ENCODE assay signal across 8 cellular contexts in the genomic region with DNA sequence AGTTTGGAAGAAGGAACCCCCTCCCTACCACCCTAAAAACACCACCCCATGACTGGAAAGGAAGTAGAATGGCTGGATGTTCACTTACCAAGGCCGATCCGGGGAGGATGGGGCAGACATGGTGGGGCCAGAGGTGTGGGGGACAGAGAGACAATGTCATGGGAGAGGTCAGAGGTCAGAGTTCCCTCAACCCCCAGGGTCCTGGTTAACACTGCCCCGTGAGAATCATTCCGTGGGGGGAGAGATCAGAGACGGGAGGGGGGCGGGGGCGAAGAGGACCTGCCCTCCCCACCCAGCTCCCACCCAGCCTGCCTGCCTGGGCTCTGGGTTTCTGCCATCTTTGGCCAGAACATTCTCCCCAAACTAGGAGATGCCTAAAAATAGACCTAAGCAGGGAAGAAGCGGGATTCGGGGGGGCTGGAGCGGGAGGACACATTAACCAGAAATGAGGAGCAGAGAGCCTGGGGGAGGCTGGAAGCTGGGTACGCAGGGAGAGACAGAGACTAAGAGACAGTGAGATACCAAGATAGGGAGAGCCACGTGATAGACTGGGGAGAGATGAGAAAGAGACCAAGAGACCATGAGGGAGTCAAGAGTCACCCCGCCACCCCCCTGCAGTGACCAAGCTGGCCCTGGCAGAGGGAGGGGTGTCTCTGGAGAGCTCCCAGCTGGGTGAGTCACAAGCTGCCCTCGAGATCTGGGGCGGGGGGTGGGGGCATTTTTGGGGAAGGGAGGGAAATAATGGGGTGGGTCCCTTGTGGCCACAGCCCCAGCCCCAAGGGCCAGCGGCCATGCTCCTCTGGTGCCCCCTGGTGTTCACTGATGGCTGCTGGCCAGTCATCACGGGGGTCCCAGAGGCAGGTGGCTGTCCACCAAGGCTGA. TPM values are rescaled to one million over a fixed set of nuclear protein-coding genes. Genes with fewer than 3 reads are reported as not detected.
DNase-seq lines count a peak whose midpoint lies in the region; ATAC-seq and TF ChIP-seq lines count a peak whose summit lies in the region.

No MANE protein-coding gene starts in this region.

- TF ChIP-seq POLR2A in NB4 (IDR thresholded peaks at IDR 0.05; ENCODE audit: extremely low read depth, insufficient read length) = no peak
- no peak for TF ChIP-seq POLR2A in transverse colon (IDR thresholded peaks at IDR 0.05)

- H3K9me3 ChIP-seq in fibroblast of lung (ENCODE audit: control insufficient read depth, insufficient read depth, low read depth, low read length) (no peaks in the 10 kb centered on the region), transverse colon (no peaks in the 10 kb centered on the region)

- H3K4me3 ChIP-seq in NB4 (ENCODE audit: low read depth, low read length) = no peak overlapping the region
- H3K4me3 ChIP-seq in fibroblast of lung (replicated peaks in 1 of 4; ENCODE audit: control extremely low read depth in 1 of 4, insufficient read depth in 1 of 4, low read depth in 3 of 4, low read length in 4 of 4) = no peak overlapping the region
- H3K4me3 ChIP-seq in transverse colon = no peak overlapping the region

- peak overlapping the region; percentile 85 for H3K27ac ChIP-seq in fibroblast of lung (ENCODE audit: insufficient read depth, low read length)
- H3K27ac ChIP-seq in transverse colon = peak overlapping the region; percentile 77 to 91 (median 84)

- in situ Hi-C loops in transverse colon (cut with MboI; ENCODE audit: low pct_ligation_motif_present in 1 of 4, low pct_unique_long_range_greater_than_20kb in 1 of 4, low sequenced_read_pairs in 3 of 4) = loop anchor here (5.0 to 25.0 kb wide), 4 partner anchors 66 to 166 kb away; no protein-coding TSS in a partner anchor

- CTCF ChIA-PET in GM10248 (lab: Yijun Ruan, JAX) = interaction anchor here (0.8 to 3.6 kb wide), 8 partner anchors 16 to 271 kb away, joined by 3 to 20 read pairs (median 4); no protein-coding TSS in a partner anchor

- no peaks in the 10 kb centered on the region for H3K36me3 Mint-ChIP-seq in activated T-cell treated with anti-CD3 and anti-CD28 coated beads, Interleukin-2, amount 50 U/mL, for 24 hours (ENCODE audit: low read depth)
- H3K36me3 Mint-ChIP-seq in natural killer cell = no peaks in the 10 kb centered on the region

- ATAC-seq in natural killer cell (peak in 2 of 3 donors; percentile 32 to 40), GM19397 (IDR thresholded peaks at IDR 0.05; ENCODE audit: unreplicated experiment) (no peak)

- TF ChIP-seq CTCF in GM10248 (IDR thresholded peaks at IDR 0.05; ENCODE audit: control extremely low read depth, extremely low read depth, low read depth, missing control alignments) (peak; percentile 79), NB4 (IDR thresholded peaks at IDR 0.05; ENCODE audit: low read depth, low read length) (peak; percentile 79), fibroblast of lung (conservative IDR thresholded peaks at IDR 0.05 in 1 of 2, IDR thresholded peaks at IDR 0.05 in 1 of 2; ENCODE audit: low read depth in 1 of 2, low read length in 2 of 2) (peak; percentile 79 to 87), natural killer cell (IDR thresholded peaks at IDR 0.05) (peak; percentile 58), transverse colon (IDR thresholded peaks at IDR 0.05) (peak; percentile 78 to 87 (median 81))

- DNase-seq in GM10248 (ENCODE audit: extremely low spot score) (peak; percentile 71), NB4 (ENCODE audit: low read depth) (peak; percentile 84), fibroblast of lung (ENCODE audit: low read depth in 2 of 2) (peak; percentile 77 to 97), natural killer cell (no peak), transverse colon (peak; percentile 67), GOT3 (lab: John Stamatoyannopoulos, UW) (no peak)
- DNase-seq in activated T-cell treated with anti-CD3 and anti-CD28 coated beads, Interleukin-2, amount 50 U/mL, for 24 hours = peak; percentile 56

- POLR2A ChIA-PET in GM10248 (lab: Yijun Ruan, JAX) = interaction anchor here (0.6 kb wide), 1 partner anchor 930 kb away, joined by 4 read pairs; no protein-coding TSS in a partner anchor

- H2AFZ ChIP-seq in fibroblast of lung (ENCODE audit: low read length) = peak overlapping the region; percentile 23

- no peak overlapping the region for H3K27ac Mint-ChIP-seq in activated T-cell treated with anti-CD3 and anti-CD28 coated beads, Interleukin-2, amount 50 U/mL, for 24 hours
- H3K27ac Mint-ChIP-seq in natural killer cell = peak overlapping the region in 1 of 2 donors; percentile 18

- H3K4me3 Mint-ChIP-seq in activated T-cell treated with anti-CD3 and anti-CD28 coated beads, Interleukin-2, amount 50 U/mL, for 24 hours = no peak overlapping the region
- no peak overlapping the region for H3K4me3 Mint-ChIP-seq in natural killer cell

- TF ChIP-seq EP300 in transverse colon (IDR thresholded peaks at IDR 0.05; ENCODE audit: low read depth) = peak; percentile 66

- no peaks in the 10 kb centered on the region for H4K20me1 ChIP-seq in fibroblast of lung (ENCODE audit: control insufficient read depth, extremely low read depth, insufficient read depth, low read length)

- no peaks in the 10 kb centered on the region for H3K9me3 Mint-ChIP-seq in activated T-cell treated with anti-CD3 and anti-CD28 coated beads, Interleukin-2, amount 50 U/mL, for 24 hours
- H3K9me3 Mint-ChIP-seq in natural killer cell = no peaks in the 10 kb centered on the region

- H3K27me3 Mint-ChIP-seq in activated T-cell treated with anti-CD3 and anti-CD28 coated beads, Interleukin-2, amount 50 U/mL, for 24 hours = peaks cover 12% of the 10 kb centered on the region
- H3K27me3 Mint-ChIP-seq in natural killer cell (ENCODE audit: low read depth in 2 of 2) = peaks cover 0 to 9% of the 10 kb centered on the region in 2 donors

- intact Hi-C loops in natural killer cell (cut with micrococcal nuclease) (loop anchor here (2.0 kb wide), 1 partner anchor 167 kb away; no protein-coding TSS in a partner anchor), transverse colon (cut with DNase I; ENCODE audit: low total_unique reads) (loop anchor here (2.0 kb wide), 1 partner anchor 65 kb away; no protein-coding TSS in a partner anchor)

- H3K36me3 ChIP-seq in fibroblast of lung (ENCODE audit: control insufficient read depth, insufficient read depth, low read length) (no peaks in the 10 kb centered on the region), transverse colon (no peaks in the 10 kb centered on the region)

- H3K27me3 ChIP-seq in fibroblast of lung (ENCODE audit: control insufficient read depth, insufficient read depth, low read length) (no peaks in the 10 kb centered on the region), transverse colon (no peaks in the 10 kb centered on the region)

- WGBS in transverse colon (ENCODE audit: low coverage in 1 of 2), 2 donors = 30 to 52% methylated on average over 7 to 17 of the region's 17 CpGs

- H3K4me2 ChIP-seq in fibroblast of lung (ENCODE audit: extremely low read depth, insufficient read depth, low read length) = peak overlapping the region; percentile 59

- H3K79me2 ChIP-seq in fibroblast of lung (ENCODE audit: control insufficient read depth, insufficient read depth, low read length) = no peaks in the 10 kb centered on the region

- no peaks in the 10 kb centered on the region for H3K4me1 Mint-ChIP-seq in activated T-cell treated with anti-CD3 and anti-CD28 coated beads, Interleukin-2, amount 50 U/mL, for 24 hours (ENCODE audit: low read depth)
- peaks cover 0 to 14% of the 10 kb centered on the region in 2 donors for H3K4me1 Mint-ChIP-seq in natural killer cell

- peaks cover 24% of the 10 kb centered on the region for H3K4me1 ChIP-seq in fibroblast of lung (ENCODE audit: control insufficient read depth, extremely low read depth, insufficient read depth, low read length)
- H3K4me1 ChIP-seq in transverse colon = peaks cover 0 to 29% (median 12%) of the 10 kb centered on the region in 4 donors

- H3K9ac ChIP-seq in fibroblast of lung (ENCODE audit: insufficient read depth, low read length) = peak overlapping the region; percentile 53

RNA-seq across cellular contexts. Expression of a gene that starts 6.1 kb away (rescaled TPM):
- total RNA-seq in fibroblast of lung (435 and 511 TPM in 2 replicates), natural killer cell (1 to 10 TPM in 1 of 3 donors, under 1 TPM in 2; 0.82 to 1.3 (median 0.85) TPM), transverse colon (100 to 1,000 TPM; 145 to 339 (median 243) TPM)
- polyA plus RNA-seq in fibroblast of lung = 192 and 197 TPM in 2 replicates
- polyA plus RNA-seq in fibroblast of lung (2012) = 343 and 345 TPM in 2 replicates
- 1,080 and 1,176 TPM in 2 replicates for polyA minus RNA-seq in fibroblast of lung (ENCODE audit: low replicate concordance)

RNA-seq across cellular contexts. Expression of a gene that starts 36.0 kb away (rescaled TPM):
- total RNA-seq in fibroblast of lung = not detected in 2 replicates
- polyA plus RNA-seq in fibroblast of lung = not detected in 2 replicates
- polyA plus RNA-seq in fibroblast of lung (2012) = not detected in 2 replicates
- polyA minus RNA-seq in fibroblast of lung (ENCODE audit: low replicate concordance) = not detected in 2 replicates
- total RNA-seq in natural killer cell = not detected
- total RNA-seq in transverse colon = not detected

RNA-seq across cellular contexts. Expression of a gene that starts 47.9 kb away (rescaled TPM):
- total RNA-seq in fibroblast of lung (3.9 and 32.0 TPM in 2 replicates), natural killer cell (1 to 10 TPM; 1.7 to 6.1 (median 4.1) TPM), transverse colon (10 to 100 TPM in 1 of 4 donors, 1 to 10 TPM in 1, not detected in 2; 2.6 to 47.4 TPM)
- 8.1 and 32.0 TPM in 2 replicates for polyA plus RNA-seq in fibroblast of lung
- 9.4 and 37.2 TPM in 2 replicates for polyA plus RNA-seq in fibroblast of lung (2012)
- polyA minus RNA-seq in fibroblast of lung (ENCODE audit: low replicate concordance) = 11.4 and 64.9 TPM in 2 replicates

RNA-seq across cellular contexts. Expression of a gene that starts 58.9 kb away (rescaled TPM):
- total RNA-seq in fibroblast of lung (10.5 and 17.7 TPM in 2 replicates), natural killer cell (1 to 10 TPM in 1 of 3 donors, under 1 TPM in 2; 0.82 to 2.3 (median 0.86) TPM), transverse colon (100 to 1,000 TPM in 1 of 4 donors, 10 to 100 TPM in 3; 66.4 to 268 (median 78.4) TPM)
- polyA plus RNA-seq in fibroblast of lung = 6.9 and 10.0 TPM in 2 replicates
- polyA plus RNA-seq in fibroblast of lung (2012) = 17.6 and 27.7 TPM in 2 replicates
- 30.9 and 34.4 TPM in 2 replicates for polyA minus RNA-seq in fibroblast of lung (ENCODE audit: low replicate concordance)

Comparison
In these comparisons a context has a peak if more than half of its experiments do, and no peak if none do; other contexts are left out.
1. DNase-seq: peak in GM10248 (single experiment), NB4 (single experiment), activated T-cell treated with anti-CD3 and anti-CD28 coated beads, Interleukin-2, amount 50 U/mL, for 24 hours (single experiment), fibroblast of lung (2 of 2) and transverse colon (single experiment); none in natural killer cell (single experiment) and GOT3 (single experiment).
2. RNA of a gene that starts 6.1 kb away (total RNA-seq): 435 to 511 TPM in fibroblast of lung and 145 to 339 TPM in transverse colon; 0.82 to 1.3 TPM in natural killer cell; every median in the first group is over 10 times any median in the second.
3. Peak in every context shown above with its lines, with median percentiles within 50 percentile points of each other: CTCF ChIP-seq.